Comparison of ENCODE assay signal across 1 cellular context in the genomic region with DNA sequence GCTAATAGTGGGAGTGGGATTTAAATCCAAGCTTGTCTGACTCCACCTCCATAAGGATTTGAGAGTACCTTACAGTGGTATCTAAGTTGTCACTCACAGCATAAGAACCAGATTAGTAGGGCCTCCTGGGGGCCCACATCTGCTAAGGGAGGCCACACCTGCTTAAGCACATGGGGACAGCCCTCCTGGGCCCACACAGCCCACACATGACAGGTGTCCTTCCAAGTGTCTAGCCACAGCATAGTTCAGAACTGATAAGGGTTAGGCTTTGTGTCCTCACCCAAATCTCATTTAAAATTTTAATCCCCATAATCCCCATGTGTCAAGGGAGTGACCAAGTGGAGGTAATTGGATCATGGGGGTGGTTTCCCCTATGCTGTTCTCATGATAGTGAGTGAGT.
TF ChIP-seq lines count a peak whose summit lies in the region.

No MANE protein-coding gene starts in this region.

TF ChIP-seq in SK-N-SH, 30 proteins besides CTCF, POLR2A, EP300 and RAD21 (continued from another document):
- TF ChIP-seq REST (IDR thresholded peaks at IDR 0.05; ENCODE audit: low read depth, low read length) = no peak
- TF ChIP-seq, protein P1, sequence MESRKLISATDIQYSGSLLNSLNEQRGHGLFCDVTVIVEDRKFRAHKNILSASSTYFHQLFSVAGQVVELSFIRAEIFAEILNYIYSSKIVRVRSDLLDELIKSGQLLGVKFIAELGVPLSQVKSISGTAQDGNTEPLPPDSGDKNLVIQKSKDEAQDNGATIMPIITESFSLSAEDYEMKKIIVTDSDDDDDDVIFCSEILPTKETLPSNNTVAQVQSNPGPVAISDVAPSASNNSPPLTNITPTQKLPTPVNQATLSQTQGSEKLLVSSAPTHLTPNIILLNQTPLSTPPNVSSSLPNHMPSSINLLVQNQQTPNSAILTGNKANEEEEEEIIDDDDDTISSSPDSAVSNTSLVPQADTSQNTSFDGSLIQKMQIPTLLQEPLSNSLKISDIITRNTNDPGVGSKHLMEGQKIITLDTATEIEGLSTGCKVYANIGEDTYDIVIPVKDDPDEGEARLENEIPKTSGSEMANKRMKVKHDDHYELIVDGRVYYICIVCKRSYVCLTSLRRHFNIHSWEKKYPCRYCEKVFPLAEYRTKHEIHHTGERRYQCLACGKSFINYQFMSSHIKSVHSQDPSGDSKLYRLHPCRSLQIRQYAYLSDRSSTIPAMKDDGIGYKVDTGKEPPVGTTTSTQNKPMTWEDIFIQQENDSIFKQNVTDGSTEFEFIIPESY (IDR thresholded peaks at IDR 0.05; ENCODE audit: borderline replicate concordance, low read depth) = no peak
- TF ChIP-seq RXRA (IDR thresholded peaks at IDR 0.05; ENCODE audit: borderline replicate concordance, low read depth) = no peak
- no peak for TF ChIP-seq NRF1 (IDR thresholded peaks at IDR 0.05; ENCODE audit: low read depth, low read length)
- TF ChIP-seq EZH2phosphoT487 (IDR thresholded peaks at IDR 0.05; ENCODE audit: borderline replicate concordance, low read depth) = no peak
- no peak for TF ChIP-seq MEF2A (IDR thresholded peaks at IDR 0.05; ENCODE audit: borderline replicate concordance, low read depth)
- no peak for TF ChIP-seq POLR2AphosphoS5 (IDR thresholded peaks at IDR 0.05; ENCODE audit: low read depth, low read length)
- TF ChIP-seq, protein P2, sequence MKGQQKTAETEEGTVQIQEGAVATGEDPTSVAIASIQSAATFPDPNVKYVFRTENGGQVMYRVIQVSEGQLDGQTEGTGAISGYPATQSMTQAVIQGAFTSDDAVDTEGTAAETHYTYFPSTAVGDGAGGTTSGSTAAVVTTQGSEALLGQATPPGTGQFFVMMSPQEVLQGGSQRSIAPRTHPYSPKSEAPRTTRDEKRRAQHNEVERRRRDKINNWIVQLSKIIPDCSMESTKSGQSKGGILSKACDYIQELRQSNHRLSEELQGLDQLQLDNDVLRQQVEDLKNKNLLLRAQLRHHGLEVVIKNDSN (IDR thresholded peaks at IDR 0.05; ENCODE audit: borderline replicate concordance, low read depth) = no peak
- no peak for TF ChIP-seq NFIC (IDR thresholded peaks at IDR 0.05; ENCODE audit: borderline replicate concordance)
- TF ChIP-seq JUND (IDR thresholded peaks at IDR 0.05) = no peak
- no peak for TF ChIP-seq TAF1 (IDR thresholded peaks at IDR 0.05; ENCODE audit: borderline replicate concordance, low read depth, low read length)
- TF ChIP-seq FOSL2 (IDR thresholded peaks at IDR 0.05; ENCODE audit: borderline replicate concordance, low read depth) = no peak
- TF ChIP-seq TEAD4 (IDR thresholded peaks at IDR 0.05; ENCODE audit: borderline replicate concordance, insufficient read depth) = no peak
- no peak for TF ChIP-seq SMC3 (IDR thresholded peaks at IDR 0.05; ENCODE audit: low read depth, low read length)
- TF ChIP-seq USF2 (IDR thresholded peaks at IDR 0.05; ENCODE audit: borderline replicate concordance, low read depth, low read length) = no peak
- TF ChIP-seq CHD2 (IDR thresholded peaks at IDR 0.05; ENCODE audit: low read length, partially characterized antibody) = no peak
- no peak for TF ChIP-seq GABPA (IDR thresholded peaks at IDR 0.05; ENCODE audit: low read depth)
- TF ChIP-seq YY1 (IDR thresholded peaks at IDR 0.05; ENCODE audit: low read depth) = no peak
